Comparison of ENCODE assay signal across 25 cellular contexts in the genomic region with DNA sequence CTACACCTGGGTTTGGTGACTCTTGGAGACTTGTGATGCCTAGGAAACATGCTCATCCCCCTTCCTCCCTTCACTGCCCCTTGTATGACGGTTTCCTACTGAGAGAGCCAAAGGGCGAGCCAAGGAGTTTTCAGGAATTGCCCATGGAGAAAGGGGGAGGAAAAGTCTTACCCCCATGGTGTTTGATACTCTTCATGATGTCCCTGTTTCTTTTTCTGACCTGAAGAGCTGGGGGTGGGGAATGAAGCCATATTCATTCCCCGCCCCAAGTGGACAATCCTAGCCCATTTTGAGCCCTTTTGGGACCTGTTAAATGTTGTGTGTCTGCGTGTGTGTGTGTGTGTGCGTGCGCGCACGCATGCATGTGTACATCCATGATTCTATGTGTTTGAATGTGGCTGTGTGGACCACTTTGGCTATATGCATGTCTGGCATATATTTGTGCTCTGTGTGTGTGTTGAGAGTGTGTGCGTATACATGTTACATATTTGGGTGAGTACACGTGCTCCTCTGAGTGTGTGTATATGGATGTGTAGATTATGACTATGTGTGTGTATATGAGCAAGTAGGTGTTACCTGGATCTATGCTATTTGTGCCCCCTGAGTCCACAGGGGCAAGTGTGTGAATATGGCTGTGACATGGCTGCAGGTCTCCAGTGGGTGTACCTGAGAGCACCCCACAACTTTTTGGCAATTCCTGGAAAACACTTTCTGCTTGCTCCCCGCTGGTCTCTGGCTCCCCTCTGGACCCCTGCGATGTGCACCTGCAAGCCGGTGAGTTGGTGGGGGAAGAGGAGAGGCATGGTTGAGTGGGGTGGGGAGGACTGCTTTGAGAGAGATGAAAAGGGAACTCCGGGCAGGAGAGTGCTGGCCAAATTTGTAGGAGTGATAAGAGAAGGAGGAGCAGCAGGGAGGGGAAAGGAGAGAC. TPM values are rescaled to one million over a fixed set of nuclear protein-coding genes. Genes with fewer than 3 reads are reported as not detected.
A peak's percentile ranks its signal among the peaks of the same experiment; 100 is the strongest.
DNase-seq lines count a peak whose midpoint lies in the region; ATAC-seq and TF ChIP-seq lines count a peak whose summit lies in the region.
"Had no signal": no experiment of that assay in that cellular context is flagged by ENCODE, and none has a peak within 500 bp of the region (broad histone marks: within the 10 kb centered on the region; RNA-seq: fewer than 3 reads in every experiment).

No MANE protein-coding gene starts in this region.

- no CpG with 5 or more reads among the region's 14 CpGs for WGBS in H9 (ENCODE audit: extremely low coverage, insufficient read length, low lambda C conversion rate)

- H2BK15ac ChIP-seq in H9 (ENCODE audit: low read depth, low read length): no peak overlapping the region

- H3K23ac ChIP-seq in H9 (ENCODE audit: insufficient read length, low read depth, low read length): no peak overlapping the region

- peaks cover 4% of the 10 kb centered on the region for H3K4me1 Mint-ChIP-seq in CD14-positive monocyte
- H3K4me1 Mint-ChIP-seq in H9: peaks cover 10 to 28% of the 10 kb centered on the region in 2 experiments
- H3K4me1 Mint-ChIP-seq in natural killer cell: peaks cover 6 to 16% of the 10 kb centered on the region in 2 donors

- H4K91ac ChIP-seq in H9 (ENCODE audit: insufficient read length, low read depth, low read length): no peak overlapping the region

- H3K4me3 Mint-ChIP-seq in CD14-positive monocyte: no peak overlapping the region
- H3K4me3 Mint-ChIP-seq in H9: no peak overlapping the region
- H3K4me3 Mint-ChIP-seq in natural killer cell: no peak overlapping the region
- H3K4me3 Mint-ChIP-seq: CD4-positive, alpha-beta memory T cell; GM23338 had no signal

- H2BK12ac ChIP-seq in H9 (ENCODE audit: insufficient read length, low read depth, low read length): no peak overlapping the region

- H3K4me3 ChIP-seq in colonic mucosa: no peak overlapping the region
- H3K4me3 ChIP-seq: BLaER1, GM12878, GM23338, Peyer's patch had no signal

- no peaks in the 10 kb centered on the region for H3K79me1 ChIP-seq in H9 (ENCODE audit: insufficient read depth, low read depth, low read length, poor library complexity, severe bottlenecking)

- H3K27me3 Mint-ChIP-seq in CD14-positive monocyte (ENCODE audit: low read depth in 3 of 3) (peaks cover 4 to 8% (median 4%) of the 10 kb centered on the region in 3 donors), H9 (ENCODE audit: low read depth) (peaks cover 5% of the 10 kb centered on the region), natural killer cell (ENCODE audit: low read depth in 2 of 2) (peaks cover 0 to 4% of the 10 kb centered on the region in 2 donors)

- H2BK20ac ChIP-seq in H9 (ENCODE audit: low read depth, low read length, poor library complexity, severe bottlenecking): no peak overlapping the region

- H4K20me1 ChIP-seq in H9 (ENCODE audit: control insufficient read depth, insufficient read depth, insufficient read length): no peaks in the 10 kb centered on the region
- H4K20me1 ChIP-seq: BLaER1 had no signal

- no peak for TF ChIP-seq CTCF in CD14-positive monocyte (IDR thresholded peaks at IDR 0.05)
- TF ChIP-seq CTCF in H9 (conservative IDR thresholded peaks at IDR 0.05): no peak
- no peak for TF ChIP-seq CTCF in colonic mucosa (IDR thresholded peaks at IDR 0.05)
- TF ChIP-seq CTCF in natural killer cell (IDR thresholded peaks at IDR 0.05): no peak

- H4K5ac ChIP-seq in H9 (ENCODE audit: insufficient read length, low read depth, low read length): no peak overlapping the region

- H2BK120ac ChIP-seq in H9 (ENCODE audit: low read depth, low read length, poor library complexity, severe bottlenecking): no peak overlapping the region

- peaks cover 0 to 2% (median 0%) of the 10 kb centered on the region in 7 donors for H3K9me3 Mint-ChIP-seq in CD14-positive monocyte
- no peaks in the 10 kb centered on the region for H3K9me3 Mint-ChIP-seq in H9
- H3K9me3 Mint-ChIP-seq in natural killer cell: no peaks in the 10 kb centered on the region
- H3K9me3 Mint-ChIP-seq: CD4-positive, alpha-beta memory T cell; GM23338 had no signal

- H3K4ac ChIP-seq in H9 (ENCODE audit: low read depth, low read length): no peak overlapping the region

- no peaks in the 10 kb centered on the region for H3K79me2 ChIP-seq in H9 (ENCODE audit: insufficient read depth, low read length)

- DNase-seq in CD14-positive monocyte (ENCODE audit: low spot score): peak; percentile 25
- peak; percentile 12 for DNase-seq in H9
- DNase-seq in colonic mucosa: peak; percentile 7
- DNase-seq in natural killer cell: peak; percentile 1
- DNase-seq in kidney tubule cell (ENCODE audit: low spot score): no peak
- no peak for DNase-seq in NCI-H1694 treated with DMSO at 0.1 percent for 48 hours (lab: John Stamatoyannopoulos, UW)
- no peak for DNase-seq in Ammon's horn (ENCODE audit: low spot score)
- DNase-seq: CD4-positive, alpha-beta memory T cell; DND-41; KG1; NCI-H1092 treated with DMSO at 0.1 percent for 48 hours; NCI-H146; NCI-H2029 treated with DMSO at 0.1 percent for 48 hours; NCI-H345; NCI-H524 treated with DMSO at 0.1 percent for 48 hours; NCI-H82 had no signal

- H3K23me2 ChIP-seq in H9 (ENCODE audit: insufficient read length, low read depth, low read length, poor library complexity, severe bottlenecking): no peaks in the 10 kb centered on the region

- H3K14ac ChIP-seq in H9 (ENCODE audit: insufficient read depth, low read length): no peak overlapping the region

- H3K4me1 ChIP-seq in H9 (ENCODE audit: insufficient read depth, low read length) (no peaks in the 10 kb centered on the region), colonic mucosa (no peaks in the 10 kb centered on the region)
- H3K4me1 ChIP-seq: BLaER1, Peyer's patch had no signal

- H3K18ac ChIP-seq in H9 (ENCODE audit: insufficient read length, low read depth, low read length): no peak overlapping the region

- no peak overlapping the region for H3T11ph ChIP-seq in H9 (ENCODE audit: low read length)

- H3K56ac ChIP-seq in H9 (ENCODE audit: insufficient read length, low read depth, low read length): no peak overlapping the region

- no peak for ATAC-seq in natural killer cell
- ATAC-seq in GM18868 (IDR thresholded peaks at IDR 0.05; ENCODE audit: unreplicated experiment): no peak
- ATAC-seq: GM23338, HCT116 had no signal

- no peak overlapping the region for H3K27ac ChIP-seq in H9 (ENCODE audit: insufficient read length, low read depth, low read length)
- no peak overlapping the region for H3K27ac ChIP-seq in colonic mucosa
- H3K27ac ChIP-seq: BLaER1, Peyer's patch had no signal

- no peak overlapping the region for H2AFZ ChIP-seq in H9 (ENCODE audit: low read length)
- H2AFZ ChIP-seq: GM23338 had no signal

- H3K9me3 ChIP-seq in H9 (ENCODE audit: control insufficient read depth, low read depth, low read length): no peaks in the 10 kb centered on the region
- H3K9me3 ChIP-seq in colonic mucosa: no peaks in the 10 kb centered on the region
- H3K9me3 ChIP-seq: BLaER1, Peyer's patch had no signal

- H3K36me3 ChIP-seq in colonic mucosa: no peaks in the 10 kb centered on the region
- H3K36me3 ChIP-seq: BLaER1, Peyer's patch had no signal

- intact Hi-C loops in CD14-positive monocyte (cut with micrococcal nuclease) (no loop called here), colonic mucosa (cut with DNase I) (no loop called here), natural killer cell (cut with micrococcal nuclease) (no loop called here)

- no peak overlapping the region for H3K4me2 ChIP-seq in H9 (ENCODE audit: insufficient read depth, insufficient read length, low read length)
- H3K4me2 ChIP-seq: BLaER1, GM23338 had no signal

- no peak overlapping the region for H2BK5ac ChIP-seq in H9 (ENCODE audit: insufficient read length, low read length)

- no peak overlapping the region for H3K27ac Mint-ChIP-seq in CD14-positive monocyte
- peak overlapping the region in 1 of 3 experiments; percentile 23; a peak in 1 of 7 replicates for H3K27ac Mint-ChIP-seq in H9
- H3K27ac Mint-ChIP-seq in natural killer cell: no peak overlapping the region
- H3K27ac Mint-ChIP-seq: CD4-positive, alpha-beta memory T cell; GM23338 had no signal

- no peak overlapping the region for H2AK5ac ChIP-seq in H9 (ENCODE audit: insufficient read length, low read length)

- H3K27me3 ChIP-seq in H9 (ENCODE audit: insufficient read depth, low read length) (no peaks in the 10 kb centered on the region), colonic mucosa (no peaks in the 10 kb centered on the region)
- H3K27me3 ChIP-seq: BLaER1, Peyer's patch had no signal

- no peak overlapping the region for H4K8ac ChIP-seq in H9 (replicated peaks; ENCODE audit: insufficient read length, low read depth, low read length)

- H3K36me3 Mint-ChIP-seq in CD14-positive monocyte (no peaks in the 10 kb centered on the region), H9 (ENCODE audit: insufficient read depth in 1 of 3, low read depth in 3 of 3) (no peaks in the 10 kb centered on the region), natural killer cell (no peaks in the 10 kb centered on the region)
- H3K36me3 Mint-ChIP-seq: CD4-positive, alpha-beta memory T cell had no signal

- H3K9ac ChIP-seq in H9 (ENCODE audit: extremely low read depth, insufficient read length, low read length) (no peak overlapping the region), colonic mucosa (ENCODE audit: low read depth in 2 of 2, low read length in 2 of 2) (no peak overlapping the region)
- H3K9ac ChIP-seq: BLaER1 had no signal

RNA-seq across cellular contexts. Expression of a gene that starts 24.6 kb away (rescaled TPM):
- not detected for polyA plus RNA-seq in CD14-positive monocyte
- total RNA-seq in H9 (2021) (0.35 and 0.86 TPM in 2 replicates), colonic mucosa (not detected), natural killer cell (not detected)
- total RNA-seq: A673; CD4-positive, alpha-beta memory T cell; GM12878; HT1080; OCI-LY7 had no signal
- polyA plus RNA-seq: CD4-positive, alpha-beta memory T cell; GM12878 had no signal

RNA-seq across cellular contexts. Expression of a gene that starts 27.5 kb away (rescaled TPM):
- polyA plus RNA-seq in CD14-positive monocyte: not detected
- total RNA-seq in H9 (2021) (1.0 and 1.5 TPM in 2 replicates), colonic mucosa (100 to 1,000 TPM; 143 to 161 TPM), natural killer cell (not detected)
- total RNA-seq: A673; CD4-positive, alpha-beta memory T cell; GM12878; HT1080; OCI-LY7 had no signal
- polyA plus RNA-seq: CD4-positive, alpha-beta memory T cell; GM12878 had no signal

Comparison
In these comparisons a context has a peak if more than half of its experiments do, and no peak if none do; other contexts are left out.
1. DNase-seq: peak in CD14-positive monocyte (single experiment), H9 (single experiment), colonic mucosa (single experiment) and natural killer cell (single experiment); none in kidney tubule cell (single experiment), NCI-H1694 treated with DMSO at 0.1 percent for 48 hours (single experiment) and Ammon's horn (single experiment).
2. RNA of a gene that starts 27.5 kb away (total RNA-seq): 143 to 161 TPM in colonic mucosa; 1.0 to 1.5 TPM in H9 and not detected in natural killer cell; every median in the first group is over 10 times any median in the second.